ENCODE assay signal across 14 cellular contexts in genomic region chr12:121892673-121893561, GRCh38. TPM values are rescaled to one million over a fixed set of nuclear protein-coding genes. Genes with fewer than 3 reads are reported as not detected.
DNase-seq lines count a peak whose midpoint lies in the region; ATAC-seq and TF ChIP-seq lines count a peak whose summit lies in the region.
"Had no signal": no experiment of that assay in that cellular context is flagged by ENCODE, and none has a peak within 500 bp of the region (broad histone marks: within the 10 kb centered on the region; RNA-seq: fewer than 3 reads in every experiment).

No MANE protein-coding gene starts in this region.

- no peak overlapping the region for H3K4me2 ChIP-seq in smooth muscle cell

- no peaks in the 10 kb centered on the region for H3K9me3 ChIP-seq in NT2/D1 (ENCODE audit: insufficient read depth, low read length)
- no peaks in the 10 kb centered on the region for H3K9me3 ChIP-seq in smooth muscle cell (replicated peaks; ENCODE audit: low read depth)

- WGBS in smooth muscle cell (ENCODE audit: low lambda C conversion rate), result 84% methylated on average over 13 of the region's 13 CpGs

- no peaks in the 10 kb centered on the region for H3K27me3 ChIP-seq in NT2/D1 (ENCODE audit: insufficient read depth, insufficient read length)
- no peaks in the 10 kb centered on the region for H3K27me3 ChIP-seq in smooth muscle cell (ENCODE audit: low read depth)

- H3K27ac ChIP-seq in smooth muscle cell (ENCODE audit: low read depth) (peak overlapping the region; percentile 2), substantia nigra (ENCODE audit: low read depth, low read length, poor library complexity, severe bottlenecking) (no peak overlapping the region)

- no peaks in the 10 kb centered on the region for H3K9me3 Mint-ChIP-seq in activated CD8-positive, alpha-beta memory T cell treated with anti-CD3 and anti-CD28 coated beads, Interleukin-2, amount 10 ng/mL, durations not matched to agents 7 days and 5 days (ENCODE audit: low read depth)
- H3K9me3 Mint-ChIP-seq in central memory CD8-positive, alpha-beta T cell, result no peaks in the 10 kb centered on the region

- H3K36me3 Mint-ChIP-seq in activated CD8-positive, alpha-beta memory T cell treated with anti-CD3 and anti-CD28 coated beads, Interleukin-2, amount 10 ng/mL, durations not matched to agents 7 days and 5 days, result peaks cover 21% of the 10 kb centered on the region
- peaks cover 47% of the 10 kb centered on the region for H3K36me3 Mint-ChIP-seq in central memory CD8-positive, alpha-beta T cell (ENCODE audit: insufficient read depth)

- no peak overlapping the region for H2AFZ ChIP-seq in smooth muscle cell (ENCODE audit: low read depth)

- H3K4me1 ChIP-seq in NT2/D1 (ENCODE audit: insufficient read depth, insufficient read length), result no peaks in the 10 kb centered on the region
- peaks cover 8% of the 10 kb centered on the region for H3K4me1 ChIP-seq in smooth muscle cell (ENCODE audit: low read depth)

- H3K4me3 Mint-ChIP-seq in activated CD8-positive, alpha-beta memory T cell treated with anti-CD3 and anti-CD28 coated beads, Interleukin-2, amount 10 ng/mL, durations not matched to agents 7 days and 5 days, result no peak overlapping the region
- H3K4me3 Mint-ChIP-seq in central memory CD8-positive, alpha-beta T cell, result no peak overlapping the region

- peaks cover 54% of the 10 kb centered on the region for H3K79me2 ChIP-seq in smooth muscle cell (ENCODE audit: low read depth)

- no peak for DNase-seq in activated CD8-positive, alpha-beta memory T cell treated with anti-CD3 and anti-CD28 coated beads, Interleukin-2, amount 10 ng/mL, durations not matched to agents 7 days and 5 days
- DNase-seq in activated CD8-positive, alpha-beta memory T cell treated with anti-CD3 and anti-CD28 coated beads, Interleukin-2, amount 50 U/mL, for 48 hours, result no peak
- DNase-seq in NT2/D1 (ENCODE audit: low read depth, low spot score) (no peak), smooth muscle cell (lab: John Stamatoyannopoulos, UW; ENCODE audit: unreplicated experiment) (no peak), substantia nigra (lab: John Stamatoyannopoulos, UW) (no peak), germinal center (ENCODE audit: low spot score) (no peak)
- no peak for DNase-seq in central memory CD8-positive, alpha-beta T cell (ENCODE audit: low spot score in 2 of 2)
- DNase-seq: cortex of kidney, NCI-H2081 treated with DMSO at 0.1 percent for 48 hours, SHP77, T1000 had no signal

- H3K27ac Mint-ChIP-seq in activated CD8-positive, alpha-beta memory T cell treated with anti-CD3 and anti-CD28 coated beads, Interleukin-2, amount 10 ng/mL, durations not matched to agents 7 days and 5 days, result peak overlapping the region; percentile 73
- H3K27ac Mint-ChIP-seq in central memory CD8-positive, alpha-beta T cell (ENCODE audit: low read depth), result peak overlapping the region; percentile 11

- H3K4me1 Mint-ChIP-seq in activated CD8-positive, alpha-beta memory T cell treated with anti-CD3 and anti-CD28 coated beads, Interleukin-2, amount 10 ng/mL, durations not matched to agents 7 days and 5 days, result peaks cover 46% of the 10 kb centered on the region
- peaks cover 43% of the 10 kb centered on the region for H3K4me1 Mint-ChIP-seq in central memory CD8-positive, alpha-beta T cell

- peaks cover 50% of the 10 kb centered on the region for H4K20me1 ChIP-seq in smooth muscle cell (ENCODE audit: low read depth)

- ATAC-seq in activated CD8-positive, alpha-beta memory T cell treated with anti-CD3 and anti-CD28 coated beads, Interleukin-2, amount 10 ng/mL, durations not matched to agents 7 days and 5 days, result no peak
- no peak for ATAC-seq in central memory CD8-positive, alpha-beta T cell (replicated peaks; ENCODE audit: extremely low read depth, poor library complexity, severe bottlenecking)
- ATAC-seq in GM21717 (IDR thresholded peaks at IDR 0.05; ENCODE audit: unreplicated experiment), result no peak

- no peak for TF ChIP-seq CTCF in smooth muscle cell (IDR thresholded peaks at IDR 0.05; ENCODE audit: borderline replicate concordance, insufficient read depth, poor library complexity, severe bottlenecking)

- H3F3A ChIP-seq in smooth muscle cell (ENCODE audit: low read depth), result peaks cover under 1% of the 10 kb centered on the region

- H3K9ac ChIP-seq in NT2/D1 (ENCODE audit: insufficient read length, low read depth) (peak overlapping the region; percentile 23), smooth muscle cell (ENCODE audit: low read depth) (no peak overlapping the region)

- peaks cover 59% of the 10 kb centered on the region for H3K36me3 ChIP-seq in NT2/D1 (ENCODE audit: insufficient read depth, insufficient read length, low read length)
- no peaks in the 10 kb centered on the region for H3K36me3 ChIP-seq in smooth muscle cell (ENCODE audit: low read depth)

- no peaks in the 10 kb centered on the region for H3K27me3 Mint-ChIP-seq in activated CD8-positive, alpha-beta memory T cell treated with anti-CD3 and anti-CD28 coated beads, Interleukin-2, amount 10 ng/mL, durations not matched to agents 7 days and 5 days
- H3K27me3 Mint-ChIP-seq in central memory CD8-positive, alpha-beta T cell, result no peaks in the 10 kb centered on the region

- H3K4me3 ChIP-seq in NT2/D1 (ENCODE audit: insufficient read length, low read depth), result no peak overlapping the region
- H3K4me3 ChIP-seq in smooth muscle cell, result no peak overlapping the region

- CTCF ChIA-PET in activated CD8-positive, alpha-beta memory T cell treated with anti-CD3 and anti-CD28 coated beads, Interleukin-2, amount 10 ng/mL, durations not matched to agents 7 days and 5 days (lab: Charles Lee), result interaction anchor here (0.8 to 8.9 kb wide), 7 partner anchors 10 to 174 kb away, joined by 3 to 130 read pairs (median 3); partner anchors contain the start of genes CFAP251 and RHOF

RNA-seq across cellular contexts. Expression of gene PSMD9, which starts 4.3 kb away (rescaled TPM):
- 10 to 100 TPM; 61.9 to 63.5 TPM for total RNA-seq in activated CD8-positive, alpha-beta memory T cell treated with anti-CD3 and anti-CD28 coated beads, Interleukin-2, amount 10 ng/mL, durations not matched to agents 7 days and 5 days
- 33.9 and 42.4 TPM in 2 replicates for total RNA-seq in smooth muscle cell
- 87.3 and 87.7 TPM in 2 replicates for polyA plus RNA-seq in smooth muscle cell

RNA-seq across cellular contexts. Expression of gene CFAP251, which starts 25.5 kb away (rescaled TPM):
- total RNA-seq in activated CD8-positive, alpha-beta memory T cell treated with anti-CD3 and anti-CD28 coated beads, Interleukin-2, amount 10 ng/mL, durations not matched to agents 7 days and 5 days, result under 1 TPM; 0.21 to 0.35 TPM
- 5.0 and 8.6 TPM in 2 replicates for total RNA-seq in smooth muscle cell
- 1.2 and 7.1 TPM in 2 replicates for polyA plus RNA-seq in smooth muscle cell

RNA-seq across cellular contexts. Expression of gene HPD, which starts 34.3 kb away (rescaled TPM):
- total RNA-seq in activated CD8-positive, alpha-beta memory T cell treated with anti-CD3 and anti-CD28 coated beads, Interleukin-2, amount 10 ng/mL, durations not matched to agents 7 days and 5 days, result not detected
- total RNA-seq in smooth muscle cell, result not detected in 2 replicates
- 0.53 TPM in 1 of 2 replicates, not detected in the other for polyA plus RNA-seq in smooth muscle cell
- total RNA-seq: activated CD8-positive, alpha-beta memory T cell treated with anti-CD3 and anti-CD28 coated beads for 36 hours; lower leg skin had no signal
